9 cellular contexts compared by ENCODE assay signal in genomic region chr7:192701-193536, GRCh38. TPM values are rescaled to one million over a fixed set of nuclear protein-coding genes. Genes with fewer than 3 reads are reported as not detected.
A peak's percentile ranks its signal among the peaks of the same experiment; 100 is the strongest.
DNase-seq lines count a peak whose midpoint lies in the region; ATAC-seq and TF ChIP-seq lines count a peak whose summit lies in the region.
"Had no signal": no experiment of that assay in that cellular context is flagged by ENCODE, and none has a peak within 500 bp of the region (broad histone marks: within the 10 kb centered on the region; RNA-seq: fewer than 3 reads in every experiment).

No MANE protein-coding gene starts in this region.

- H3K27ac Mint-ChIP-seq in T-helper 17 cell, result no peak overlapping the region

- H3K27ac ChIP-seq in right cardiac atrium (ENCODE audit: low read length), result peak overlapping the region; percentile 10
- H3K27ac ChIP-seq in psoas muscle, result peak overlapping the region; percentile 93

- TF ChIP-seq CTCF in psoas muscle (IDR thresholded peaks at IDR 0.05), result no peak

- H3K4me3 ChIP-seq in right cardiac atrium (ENCODE audit: low read length) (peak overlapping the region; percentile 86), psoas muscle (peak overlapping the region; percentile 84)

- DNase-seq in Daoy (ENCODE audit: low read depth) (peak; percentile 51), T-helper 17 cell (no peak), right cardiac atrium (peak in 2 of 3 donors; percentile 70 to 72), psoas muscle (no peak), posterior vena cava (ENCODE audit: low spot score) (no peak)
- DNase-seq in activated CD4-positive, alpha-beta T cell treated with anti-CD3 and anti-CD28 coated beads, Interleukin-2, amount 50 U/mL, for 1 hour, result no peak
- DNase-seq: NCI-H524 treated with DMSO at 0.1 percent for 48 hours had no signal

- peaks cover 61% of the 10 kb centered on the region for H3K27me3 Mint-ChIP-seq in T-helper 17 cell

- ATAC-seq in T-helper 17 cell, result peak; percentile 18
- ATAC-seq in right cardiac atrium, result no peak
- peak in 1 of 4 donors; percentile 1 for ATAC-seq in psoas muscle
- no peak for ATAC-seq in GM21526 (IDR thresholded peaks at IDR 0.05; ENCODE audit: low FRiP score, unreplicated experiment)
- ATAC-seq in GM18498 (IDR thresholded peaks at IDR 0.05; ENCODE audit: unreplicated experiment), result no peak

- H3K27me3 ChIP-seq in right cardiac atrium (ENCODE audit: control insufficient read depth, insufficient read depth) (no peaks in the 10 kb centered on the region), psoas muscle (ENCODE audit: insufficient read depth in 3 of 3, low read length in 2 of 3) (no peaks in the 10 kb centered on the region)

- intact Hi-C loops in right cardiac atrium (cut with DNase I), result loop anchor here in 1 of 4 donors (5.0 kb wide), 1 partner anchor 41 kb away; no protein-coding TSS in a partner anchor
- intact Hi-C loops in psoas muscle (cut with DNase I), result loop anchor here (1.0 to 5.0 kb wide), 3 partner anchors 36 to 41 kb away; no protein-coding TSS in a partner anchor
- intact Hi-C loops in posterior vena cava (cut with DNase I), result no loop called here

- H3K36me3 ChIP-seq in psoas muscle (ENCODE audit: insufficient read depth in 1 of 2, low read depth in 1 of 2), result peaks cover 0 to 30% of the 10 kb centered on the region in 2 donors

- no peaks in the 10 kb centered on the region for H3K9me3 ChIP-seq in T-helper 17 cell (ENCODE audit: control insufficient read depth, low read length, poor library complexity, severe bottlenecking)
- no peaks in the 10 kb centered on the region for H3K9me3 ChIP-seq in right cardiac atrium (ENCODE audit: control insufficient read depth, low read length)
- H3K9me3 ChIP-seq in psoas muscle, result no peaks in the 10 kb centered on the region

- H3K36me3 Mint-ChIP-seq in T-helper 17 cell (ENCODE audit: low read depth), result peaks cover 8% of the 10 kb centered on the region

- whole genome bisulfite sequencing in right cardiac atrium, result under 1% methylated on average over 122 of the region's 124 CpGs
- 0 to 1% (median 1%) methylated on average over 43 to 123 of the region's 124 CpGs for WGBS in psoas muscle, 3 donors

- peaks cover 5% of the 10 kb centered on the region for H3K4me1 Mint-ChIP-seq in T-helper 17 cell

- H3K4me3 Mint-ChIP-seq in T-helper 17 cell, result peak overlapping the region; percentile 36

- no peaks in the 10 kb centered on the region for H3K4me1 ChIP-seq in right cardiac atrium (ENCODE audit: control insufficient read depth, insufficient read depth, low read length)
- H3K4me1 ChIP-seq in psoas muscle, result peaks cover 27% of the 10 kb centered on the region

RNA-seq across cellular contexts. Expression of gene FAM20C, which starts 0.5 kb away (rescaled TPM):
- 48.8 and 48.9 TPM in 2 replicates for total RNA-seq in Daoy (2014; rRNA removed; shearing (Covaris generic))
- total RNA-seq in T-helper 17 cell, result 1 to 10 TPM; 1.4 to 2.8 TPM
- 10 to 100 TPM; 25.3 to 46.3 (median 33.9) TPM for total RNA-seq in right cardiac atrium
- polyA plus RNA-seq in right cardiac atrium, result 17.6 TPM
- total RNA-seq in psoas muscle, result 10 to 100 TPM; 28.1 to 47.6 (median 43.6) TPM
- polyA plus RNA-seq in psoas muscle, result 10 to 100 TPM; 15.6 to 18.3 (median 16.5) TPM
- total RNA-seq in posterior vena cava, result 10 to 100 TPM; 56.6 to 74.3 TPM

Comparison
In these comparisons a context has a peak if more than half of its experiments do, and no peak if none do; other contexts are left out.
1. DNase-seq: peak in Daoy (single experiment) and right cardiac atrium (2 of 3); none in T-helper 17 cell (0 of 3), psoas muscle (0 of 2), posterior vena cava (single experiment) and activated CD4-positive, alpha-beta T cell treated with anti-CD3 and anti-CD28 coated beads, Interleukin-2, amount 50 U/mL, for 1 hour (single experiment).
2. RNA of gene FAM20C, which starts 0.5 kb away (total RNA-seq): 56.6 to 74.3 TPM in posterior vena cava, 48.8 to 48.9 TPM in Daoy, 28.1 to 47.6 TPM in psoas muscle and 25.3 to 46.3 TPM in right cardiac atrium; 1.4 to 2.8 TPM in T-helper 17 cell; every median in the first group is over 4 times any median in the second.
3. intact Hi-C loops: an anchor here in psoas muscle (1.0 to 5.0 kb wide); none called in posterior vena cava.